ENCODE assay signal across 18 cellular contexts in the genomic region with DNA sequence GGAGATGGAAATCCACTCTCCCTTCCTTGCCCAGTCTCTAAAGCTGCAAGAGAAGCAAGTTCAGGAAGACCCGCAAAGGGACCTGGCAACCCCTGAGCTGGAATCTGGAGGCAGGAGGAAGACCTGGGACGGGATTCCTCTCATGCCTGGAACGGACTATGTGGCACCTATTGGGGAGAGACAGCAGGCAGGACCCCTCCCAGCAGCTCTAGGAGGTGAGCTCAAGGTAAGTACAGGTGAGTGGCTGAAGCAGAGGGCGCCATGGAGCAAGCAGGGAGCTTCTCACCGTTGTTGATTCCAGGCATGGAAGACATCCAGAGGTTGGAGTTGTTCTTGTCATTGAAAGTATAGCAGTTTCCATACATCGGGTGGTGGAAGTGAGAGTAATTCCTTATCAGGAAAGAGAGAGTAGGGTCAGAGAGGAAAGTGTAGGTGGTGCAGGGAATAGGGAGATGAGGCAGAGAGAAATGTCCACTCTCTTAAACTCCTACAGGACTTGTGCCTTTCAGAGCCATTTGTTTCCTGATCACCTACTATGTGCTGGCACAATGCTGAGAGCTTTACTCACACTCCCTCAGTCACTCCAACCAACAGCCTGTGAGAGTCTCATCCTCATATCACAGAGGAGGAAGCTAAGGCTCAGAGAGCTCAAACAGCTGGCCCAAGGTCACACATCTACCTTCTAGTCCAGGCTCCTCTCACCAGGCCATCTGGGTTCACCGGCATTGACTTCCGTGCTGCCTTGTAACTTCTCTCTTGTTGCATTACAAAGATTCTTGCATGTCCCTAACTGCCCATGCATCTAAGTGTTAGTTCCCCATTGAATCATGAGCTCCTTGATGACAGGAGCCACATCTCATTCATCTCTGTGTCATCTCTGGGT. TPM values are rescaled to one million over a fixed set of nuclear protein-coding genes. Genes with fewer than 3 reads are reported as not detected.
A peak's percentile ranks its signal among the peaks of the same experiment; 100 is the strongest.
DNase-seq lines count a peak whose midpoint lies in the region; ATAC-seq and TF ChIP-seq lines count a peak whose summit lies in the region.
"Had no signal": no experiment of that assay in that cellular context is flagged by ENCODE, and none has a peak within 500 bp of the region (broad histone marks: within the 10 kb centered on the region; RNA-seq: fewer than 3 reads in every experiment).

No MANE protein-coding gene starts in this region.

- BruUV-seq in IMR-90 (replicated peaks; lab: Mats Ljungman, UMichigan) (no TSS peak), A673 (replicated peaks; lab: Mats Ljungman, UMichigan) (no TSS peak)

- H3K27ac Mint-ChIP-seq in CD14-positive monocyte, result peak overlapping the region; percentile 77 to 95 (median 88)
- H3K27ac Mint-ChIP-seq: activated naive CD8-positive, alpha-beta T cell treated with anti-CD3 and anti-CD28 coated beads, Interleukin-2, amount 50 U/mL, for 24 hours; T-helper 1 cell treated with Interleukin-12 subunit alpha and Interleukin-12 subunit beta and Interleukin-4 antibody, amounts not matched to agents 30 μg/mL and 1 μg/mL, for 36 hours had no signal

- H3K18ac ChIP-seq in IMR-90 (ENCODE audit: low read depth, low read length), result no peak overlapping the region

- no peak overlapping the region for H4K91ac ChIP-seq in IMR-90 (ENCODE audit: insufficient read depth, low read depth, low read length)

- no peak overlapping the region for H3K56ac ChIP-seq in IMR-90 (ENCODE audit: extremely low read depth, insufficient read depth, low read length)

- POLR2A ChIA-PET in IMR-90 (lab: Charles Lee; ENCODE audit: unreplicated experiment), result no interaction called here
- POLR2A ChIA-PET in A673 (lab: Charles Lee; ENCODE audit: low non-redundant PET), result no interaction called here

- H4K20me1 ChIP-seq in IMR-90 (ENCODE audit: insufficient read depth, low read length), result no peaks in the 10 kb centered on the region

- no peak overlapping the region for H2BK20ac ChIP-seq in IMR-90 (ENCODE audit: low read depth, low read length)

- H3K4ac ChIP-seq in IMR-90 (ENCODE audit: low read depth, low read length), result no peak overlapping the region

- H3K27ac ChIP-seq in IMR-90 (ENCODE audit: insufficient read depth, low read length), result no peak overlapping the region
- no peak overlapping the region for H3K27ac ChIP-seq in A673 (ENCODE audit: low read depth, low read length, poor library complexity, severe bottlenecking)

- H3K27me3 ChIP-seq in IMR-90 (ENCODE audit: control insufficient read depth, insufficient read depth, low read length), result peaks cover 9% of the 10 kb centered on the region
- no peaks in the 10 kb centered on the region for H3K27me3 ChIP-seq in A673 (replicated peaks; ENCODE audit: insufficient read depth, low read depth, low read length, poor library complexity)
- H3K27me3 ChIP-seq: heart left ventricle had no signal

- TF ChIP-seq CTCF in CD14-positive monocyte (IDR thresholded peaks at IDR 0.05), result no peak
- TF ChIP-seq CTCF in IMR-90 (conservative IDR thresholded peaks at IDR 0.05; ENCODE audit: low read depth, low read length), result no peak
- no peak for TF ChIP-seq CTCF in A673 (conservative IDR thresholded peaks at IDR 0.05; ENCODE audit: low read depth, low read length)

- no peaks in the 10 kb centered on the region for H3K36me3 ChIP-seq in IMR-90 (ENCODE audit: control insufficient read depth, insufficient read depth, low read length)
- no peaks in the 10 kb centered on the region for H3K36me3 ChIP-seq in A673 (ENCODE audit: insufficient read depth, low read length, poor library complexity, severe bottlenecking)
- H3K36me3 ChIP-seq: heart left ventricle had no signal

- 55% methylated on average over 3 of the region's 8 CpGs; no CpG with 5 or more reads in 1 of the 2 experiments for WGBS in IMR-90 (ENCODE audit: extremely low coverage in 2 of 2, insufficient read length in 1 of 2), 2 experiments

- H3K14ac ChIP-seq in IMR-90 (replicated peaks; ENCODE audit: low read depth, low read length), result no peak overlapping the region

- no peak overlapping the region for H2BK5ac ChIP-seq in IMR-90 (ENCODE audit: low read depth, low read length, poor library complexity, severe bottlenecking)

- ATAC-seq in IMR-90 (ENCODE audit: low read depth), result no peak
- no peak for ATAC-seq in HG02571 (IDR thresholded peaks at IDR 0.05; ENCODE audit: unreplicated experiment)
- ATAC-seq in HG02970 (IDR thresholded peaks at IDR 0.05; ENCODE audit: low FRiP score, unreplicated experiment), result no peak
- ATAC-seq: activated naive CD8-positive, alpha-beta T cell treated with anti-CD3 and anti-CD28 coated beads, Interleukin-2, amount 50 U/mL, for 24 hours had no signal

- H3K4me1 ChIP-seq in IMR-90 (ENCODE audit: control insufficient read depth, insufficient read depth, low read length) (peaks cover 4% of the 10 kb centered on the region; the same call in 1 of the 2 replicates), A673 (ENCODE audit: insufficient read depth, low read length, poor library complexity, severe bottlenecking) (no peaks in the 10 kb centered on the region)

- no peak overlapping the region for H2AFZ ChIP-seq in IMR-90 (replicated peaks; ENCODE audit: low read length, poor library complexity)

- CTCF ChIA-PET in IMR-90 (lab: Yijun Ruan, JAX), result no interaction called here
- CTCF ChIA-PET in A673 (lab: Charles Lee), result no interaction called here

- no peak overlapping the region for H2AK9ac ChIP-seq in IMR-90 (replicated peaks; ENCODE audit: low read depth, low read length, poor library complexity)

- no peak overlapping the region for H2BK15ac ChIP-seq in IMR-90 (ENCODE audit: low read depth, low read length)

- H2BK120ac ChIP-seq in IMR-90 (ENCODE audit: low read depth, low read length), result no peak overlapping the region

- TF ChIP-seq RAD21 in IMR-90 (IDR thresholded peaks at IDR 0.05; ENCODE audit: low read length), result no peak

- no peaks in the 10 kb centered on the region for H3K9me1 ChIP-seq in IMR-90 (ENCODE audit: insufficient read depth, low read length)

- intact Hi-C loops in CD14-positive monocyte (cut with micrococcal nuclease) (loop anchor here in 1 of 2 donors (2.0 kb wide), 1 partner anchor 13 kb away; the partner anchor contains the start of gene TNFRSF1A), IMR-90 (cut with micrococcal nuclease) (no loop called here), A673 (cut with micrococcal nuclease; ENCODE audit: unreplicated experiment) (no loop called here)

- dilution Hi-C loops in IMR-90 (cut with HindIII; ENCODE audit: low sequenced_read_pairs, unreplicated experiment), result no loop called here

- 0 out of 2 replicates have a peak overlapping the region, but pooled peaks have one; percentile 5 for H3K23ac ChIP-seq in IMR-90 (ENCODE audit: low read depth, low read length)

- H3K9me3 ChIP-seq in IMR-90 (ENCODE audit: control insufficient read depth, insufficient read depth, low read length), result no peaks in the 10 kb centered on the region
- H3K9me3 ChIP-seq in A673 (ENCODE audit: low read depth, low read length, poor library complexity, severe bottlenecking), result no peaks in the 10 kb centered on the region
- H3K9me3 ChIP-seq: heart left ventricle had no signal

- H3K4me3 ChIP-seq in IMR-90 (ENCODE audit: insufficient read depth, low read depth, low read length) (no peak overlapping the region), A673 (ENCODE audit: low read depth, low read length, poor library complexity, severe bottlenecking) (no peak overlapping the region)
- H3K4me3 ChIP-seq: heart left ventricle had no signal

- H4K8ac ChIP-seq in IMR-90 (ENCODE audit: low read depth in 2 of 2, low read length in 2 of 2), result no peak overlapping the region

- no peak overlapping the region for H3K4me2 ChIP-seq in IMR-90 (ENCODE audit: low read depth, low read length)

- in situ Hi-C loops in IMR-90 (cut with MboI; ENCODE audit: low sequenced_read_pairs), result no loop called here

- H3K79me1 ChIP-seq in IMR-90 (ENCODE audit: low read depth in 1 of 2, low read length in 2 of 2), result no peaks in the 10 kb centered on the region

- no peak overlapping the region for H4K5ac ChIP-seq in IMR-90 (ENCODE audit: low read depth, low read length)

- H3K4me1 Mint-ChIP-seq in CD14-positive monocyte, result peaks cover 86% of the 10 kb centered on the region

- peaks cover 0 to 6% (median 0%) of the 10 kb centered on the region in 3 donors for H3K27me3 Mint-ChIP-seq in CD14-positive monocyte (ENCODE audit: low read depth in 3 of 3)
- H3K27me3 Mint-ChIP-seq: activated naive CD8-positive, alpha-beta T cell treated with anti-CD3 and anti-CD28 coated beads, Interleukin-2, amount 50 U/mL, for 24 hours had no signal

- no peak overlapping the region for H3K4me3 Mint-ChIP-seq in CD14-positive monocyte
- H3K4me3 Mint-ChIP-seq: activated naive CD8-positive, alpha-beta T cell treated with anti-CD3 and anti-CD28 coated beads, Interleukin-2, amount 50 U/mL, for 24 hours; T-helper 1 cell treated with Interleukin-12 subunit alpha and Interleukin-12 subunit beta and Interleukin-4 antibody, amounts not matched to agents 30 μg/mL and 1 μg/mL, for 36 hours had no signal

- DNase-seq in CD14-positive monocyte (ENCODE audit: low spot score) (peak; percentile 85), IMR-90 (no peak), RPMI8226 (peak; percentile 80), iPS-NIHi11 (ENCODE audit: low spot score) (peak; percentile 49), NCI-H2081 (lab: John Stamatoyannopoulos, UW) (no peak), A673 (ENCODE audit: low spot score) (no peak)
- DNase-seq: activated CD4-positive, alpha-beta T cell treated with anti-CD3 and anti-CD28 coated beads for 4 hours; activated naive CD8-positive, alpha-beta T cell treated with anti-CD3 and anti-CD28 coated beads, Interleukin-2, amount 50 U/mL, for 24 hours; erythroblast; heart left ventricle; midbrain; NCI-H1105; NCI-H226; posterior cingulate gyrus had no signal

- no peak overlapping the region for H3K9ac ChIP-seq in IMR-90 (ENCODE audit: low read depth, low read length)

- H3K36me3 Mint-ChIP-seq in CD14-positive monocyte, result no peaks in the 10 kb centered on the region

- no peak overlapping the region for H2AK5ac ChIP-seq in IMR-90 (ENCODE audit: low read depth, low read length)

- TF ChIP-seq POLR2A in IMR-90 (IDR thresholded peaks at IDR 0.05; ENCODE audit: low read depth, low read length), result no peak

- peaks cover 0 to 3% (median 0%) of the 10 kb centered on the region in 7 donors for H3K9me3 Mint-ChIP-seq in CD14-positive monocyte
- H3K9me3 Mint-ChIP-seq: activated naive CD8-positive, alpha-beta T cell treated with anti-CD3 and anti-CD28 coated beads, Interleukin-2, amount 50 U/mL, for 24 hours; T-helper 1 cell treated with Interleukin-12 subunit alpha and Interleukin-12 subunit beta and Interleukin-4 antibody, amounts not matched to agents 30 μg/mL and 1 μg/mL, for 36 hours had no signal

RNA-seq across cellular contexts. Expression of gene TNFRSF1A, which starts 13.9 kb away (rescaled TPM):
- polyA plus RNA-seq in CD14-positive monocyte (100 to 1,000 TPM; 108 to 157 TPM), IMR-90 (2012; rRNA removed) (136 and 138 TPM in 2 replicates)
- total RNA-seq in IMR-90 (2012; rRNA removed) (79.6 and 86.7 TPM in 2 replicates), A673 (2021) (82.6 and 91.5 TPM in 2 replicates)
- 105 and 167 TPM in 2 replicates for polyA plus RNA-seq in IMR-90 (2012; cell fraction: cytosol; rRNA removed)
- 102 and 107 TPM in 2 replicates for polyA plus RNA-seq in IMR-90 (2012; cell fraction: nucleus; rRNA removed; ENCODE audit: low replicate concordance)

RNA-seq across cellular contexts. Expression of gene SCNN1A, which starts 19.6 kb away (rescaled TPM):
- under 1 TPM; 0.11 to 0.63 TPM for polyA plus RNA-seq in CD14-positive monocyte
- not detected in 2 replicates for total RNA-seq in IMR-90 (2012; rRNA removed)
- polyA plus RNA-seq in IMR-90 (2012; rRNA removed), result 0.24 and 0.41 TPM in 2 replicates
- 0.13 and 0.16 TPM in 2 replicates for polyA plus RNA-seq in IMR-90 (2012; cell fraction: cytosol; rRNA removed)
- polyA plus RNA-seq in IMR-90 (2012; cell fraction: nucleus; rRNA removed; ENCODE audit: low replicate concordance), result 0.32 and 1.2 TPM in 2 replicates
- total RNA-seq in A673 (2021), result not detected in 2 replicates

RNA-seq across cellular contexts. Expression of gene LTBR, which starts 28.2 kb away (rescaled TPM):
- 10 to 100 TPM; 56.4 to 60.6 TPM for polyA plus RNA-seq in CD14-positive monocyte
- total RNA-seq in IMR-90 (2012; rRNA removed), result 19.7 and 24.7 TPM in 2 replicates
- 62.5 and 66.0 TPM in 2 replicates for polyA plus RNA-seq in IMR-90 (2012; rRNA removed)
- polyA plus RNA-seq in IMR-90 (2012; cell fraction: cytosol; rRNA removed), result 71.8 and 82.3 TPM in 2 replicates
- 71.5 and 142 TPM in 2 replicates for polyA plus RNA-seq in IMR-90 (2012; cell fraction: nucleus; rRNA removed; ENCODE audit: low replicate concordance)
- total RNA-seq in A673 (2021), result 25.7 and 27.5 TPM in 2 replicates

RNA-seq across cellular contexts. Expression of gene PLEKHG6, which starts 45.2 kb away (rescaled TPM):
- polyA plus RNA-seq in CD14-positive monocyte (not detected), IMR-90 (2012; rRNA removed) (0.10 TPM in 2 replicates)
- total RNA-seq in IMR-90 (2012; rRNA removed) (under 0.01 TPM in 2 replicates), A673 (2021) (1.0 TPM in 1 of 2 replicates, not detected in the other)
- polyA plus RNA-seq in IMR-90 (2012; cell fraction: cytosol; rRNA removed), result 0.05 and 0.07 TPM in 2 replicates
- 0.05 and 0.15 TPM in 2 replicates for polyA plus RNA-seq in IMR-90 (2012; cell fraction: nucleus; rRNA removed; ENCODE audit: low replicate concordance)
- total RNA-seq: HT1080 had no signal

Comparison
In these comparisons a context has a peak if more than half of its experiments do, and no peak if none do; other contexts are left out.
1. DNase-seq: peak in CD14-positive monocyte (single experiment), RPMI8226 (single experiment) and iPS-NIHi11 (single experiment); none in IMR-90 (single experiment), NCI-H2081 (0 of 2) and A673 (single experiment).